8 cellular contexts compared by ENCODE assay signal in the genomic region with DNA sequence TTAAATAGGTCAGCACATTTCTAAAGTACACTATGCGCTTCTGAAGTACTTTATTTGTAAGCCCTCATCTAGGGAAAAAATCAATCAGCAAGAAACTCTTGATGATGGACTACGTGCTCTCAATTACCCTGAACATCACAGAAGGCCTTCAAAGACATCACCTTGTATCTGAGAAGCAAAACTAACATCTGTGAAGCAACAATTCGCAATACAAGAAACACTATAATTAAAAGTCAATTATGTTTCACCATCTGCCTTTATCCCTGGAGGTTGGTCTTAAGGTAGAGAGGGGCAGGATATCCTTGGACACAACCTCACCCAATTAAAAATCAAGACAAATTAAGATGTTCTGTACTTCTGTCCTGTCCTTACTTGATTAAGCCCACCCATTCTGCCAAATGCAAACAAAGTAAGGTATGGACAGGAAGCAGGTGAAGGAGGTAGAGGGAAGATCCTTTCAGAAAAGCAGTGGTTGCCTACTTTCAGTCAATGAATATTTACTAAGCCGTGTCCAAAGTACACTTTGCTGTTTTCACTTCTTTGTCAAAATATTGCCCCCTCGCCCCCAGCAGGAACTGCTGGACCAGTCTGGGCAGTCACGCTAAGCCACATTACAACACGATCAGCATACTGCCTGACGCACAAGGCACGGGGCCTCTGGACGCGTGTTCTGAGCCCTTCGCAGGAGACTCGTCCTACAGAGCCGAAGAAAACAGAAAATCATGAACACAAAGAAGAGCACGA. TPM values are rescaled to one million over a fixed set of nuclear protein-coding genes. Genes with fewer than 3 reads are reported as not detected.
A peak's percentile ranks its signal among the peaks of the same experiment; 100 is the strongest.
DNase-seq lines count a peak whose midpoint lies in the region; ATAC-seq and TF ChIP-seq lines count a peak whose summit lies in the region.

No MANE protein-coding gene starts in this region.

- H2AFZ ChIP-seq in osteoblast (ENCODE audit: low read length) = peak overlapping the region; percentile 74

- H3K27ac Mint-ChIP-seq in activated naive CD8-positive, alpha-beta T cell = peak overlapping the region; percentile 86

- DNase-seq in BJ (ENCODE audit: low read depth) = no peak
- peak; percentile 7 for DNase-seq in NOMO-1 treated with dmso at 0.1 percent for 144 hours (lab: John Stamatoyannopoulos, UW; ENCODE audit: unreplicated experiment)
- DNase-seq in Right ventricle myocardium inferior (ENCODE audit: missing footprints) = peak; percentile 75
- no peak for DNase-seq in osteoblast (ENCODE audit: insufficient read length, low spot score, missing footprints)
- DNase-seq in NCI-H446 treated with DMSO at 0.1 percent for 48 hours (lab: John Stamatoyannopoulos, UW) = no peak

- H4K20me1 ChIP-seq in osteoblast (ENCODE audit: insufficient read depth, low read length) = no peaks in the 10 kb centered on the region

- intact Hi-C loops in Right ventricle myocardium inferior (cut with DNase I) = loop anchor here (5.0 to 10.0 kb wide), 2 partner anchors 380 to 407 kb away; partner anchors contain the start of genes ATP1B1 and SCYL3

- peaks cover 3% of the 10 kb centered on the region for H3K36me3 Mint-ChIP-seq in activated naive CD8-positive, alpha-beta T cell

- POLR2A ChIA-PET in BJ (lab: Charles Lee) = no interaction called here

- peaks cover 30% of the 10 kb centered on the region for H3K4me1 ChIP-seq in osteoblast (ENCODE audit: insufficient read depth, low read length)

- H3K79me2 ChIP-seq in osteoblast (ENCODE audit: insufficient read depth, low read length) = peaks cover 48% of the 10 kb centered on the region

- H3K4me2 ChIP-seq in osteoblast (ENCODE audit: insufficient read depth, low read length) = peak overlapping the region; percentile 95

- H3K27ac ChIP-seq in osteoblast (ENCODE audit: low read depth, low read length) = peak overlapping the region; percentile 99

- H3K9me3 ChIP-seq in osteoblast (ENCODE audit: low read depth, low read length) = no peaks in the 10 kb centered on the region

- H3K36me3 ChIP-seq in BJ (ENCODE audit: control insufficient read depth, insufficient read depth, low read length) (no peaks in the 10 kb centered on the region), osteoblast (ENCODE audit: insufficient read depth, low read length) (no peaks in the 10 kb centered on the region)

- peaks cover 64% of the 10 kb centered on the region for H3K4me1 Mint-ChIP-seq in activated naive CD8-positive, alpha-beta T cell (ENCODE audit: low read depth)

- no peaks in the 10 kb centered on the region for H3K9me3 Mint-ChIP-seq in activated naive CD8-positive, alpha-beta T cell (ENCODE audit: low read depth)

- peak overlapping the region; percentile 86 for H3K4me3 ChIP-seq in BJ (ENCODE audit: low read depth, low read length)
- H3K4me3 ChIP-seq in osteoblast (ENCODE audit: insufficient read depth, low read length) = peak overlapping the region; percentile 86

- peak overlapping the region; percentile 93 for H3K4me3 Mint-ChIP-seq in activated naive CD8-positive, alpha-beta T cell

- no peaks in the 10 kb centered on the region for H3K27me3 Mint-ChIP-seq in activated naive CD8-positive, alpha-beta T cell

- peak; percentile 17 for ATAC-seq in GM19025 (IDR thresholded peaks at IDR 0.05; ENCODE audit: low read depth, unreplicated experiment)
- ATAC-seq in HG03280 (IDR thresholded peaks at IDR 0.05; ENCODE audit: unreplicated experiment) = peak; percentile 22
- ATAC-seq in Right ventricle myocardium inferior = peak; percentile 38

- TF ChIP-seq CTCF in BJ (IDR thresholded peaks at IDR 0.05; ENCODE audit: insufficient read depth, low read depth, low read length) (no peak), osteoblast (IDR thresholded peaks at IDR 0.05; ENCODE audit: extremely low read depth, low read depth, low read length) (no peak)

- CTCF ChIA-PET in BJ (lab: Yijun Ruan, JAX) = interaction anchor here (1.2 kb wide), 1 partner anchor 26 kb away, joined by 4 read pairs; no protein-coding TSS in a partner anchor

- H3K27me3 ChIP-seq in BJ (ENCODE audit: control insufficient read depth, insufficient read depth, low read length) = no peaks in the 10 kb centered on the region
- H3K27me3 ChIP-seq in osteoblast (ENCODE audit: insufficient read depth, low read length) = no peaks in the 10 kb centered on the region

RNA-seq across cellular contexts. Expression of gene SLC19A2, which starts 0.9 kb away (rescaled TPM):
- polyA plus RNA-seq in BJ (2011; rRNA removed) = 3.3 and 4.9 TPM in 2 replicates
- polyA minus RNA-seq in BJ (2011; rRNA and poly(A)+ RNA removed) = 3.4 and 3.6 TPM in 2 replicates
- total RNA-seq in Right ventricle myocardium inferior (16.5 TPM), osteoblast (8.5 and 10.5 TPM in 2 replicates)

RNA-seq across cellular contexts. Expression of gene CCDC181, which starts 57.6 kb away (rescaled TPM):
- polyA plus RNA-seq in BJ (2011; rRNA removed) = not detected in 2 replicates
- not detected in 2 replicates for polyA minus RNA-seq in BJ (2011; rRNA and poly(A)+ RNA removed)
- total RNA-seq in Right ventricle myocardium inferior (0.65 TPM), osteoblast (0.29 and 0.36 TPM in 2 replicates)

Comparison
In these comparisons a context has a peak if more than half of its experiments do, and no peak if none do; other contexts are left out.
1. DNase-seq: peak in NOMO-1 treated with dmso at 0.1 percent for 144 hours (single experiment) and Right ventricle myocardium inferior (single experiment); none in BJ (single experiment), osteoblast (single experiment) and NCI-H446 treated with DMSO at 0.1 percent for 48 hours (single experiment).
2. Peak in every context shown above with its lines, with median percentiles within 50 percentile points of each other: ATAC-seq.